In the genomic region with DNA sequence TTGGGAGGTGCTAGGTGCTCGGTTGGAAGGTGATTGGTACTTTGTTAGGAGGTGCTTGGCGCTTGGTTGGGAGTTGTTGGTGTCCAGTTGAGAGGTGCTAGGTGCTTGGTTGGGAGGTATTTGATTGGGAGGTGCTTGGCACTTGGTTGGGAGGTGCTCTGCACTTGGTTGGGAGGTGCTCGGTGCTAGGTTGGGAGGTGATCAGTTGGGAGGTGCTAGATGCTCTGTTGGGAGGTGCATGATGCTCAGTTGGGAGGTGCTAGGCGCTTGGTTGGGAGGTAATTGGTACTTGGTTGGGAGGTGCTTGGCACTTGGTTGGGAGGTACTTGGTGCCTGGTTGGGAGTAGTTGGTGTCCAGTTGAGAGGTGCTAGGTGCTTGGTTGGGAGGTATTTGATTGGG, we compare ENCODE assay signal across 16 cellular contexts. TPM values are rescaled to one million over a fixed set of nuclear protein-coding genes. Genes with fewer than 3 reads are reported as not detected.
DNase-seq lines count a peak whose midpoint lies in the region; ATAC-seq and TF ChIP-seq lines count a peak whose summit lies in the region.
"Had no signal": no experiment of that assay in that cellular context is flagged by ENCODE, and none has a peak within 500 bp of the region (broad histone marks: within the 10 kb centered on the region; RNA-seq: fewer than 3 reads in every experiment).

No MANE protein-coding gene starts in this region.

- BruUV-seq in IMR-90 (replicated peaks; lab: Mats Ljungman, UMichigan) = no TSS peak

- H3K4me2 ChIP-seq in IMR-90 (ENCODE audit: low read depth, low read length) = no peak overlapping the region
- H3K4me2 ChIP-seq in smooth muscle cell = no peak overlapping the region

- no peak for TF ChIP-seq CTCF in AG04450 (IDR thresholded peaks at IDR 0.05; ENCODE audit: low read depth, low read length)
- no peak for TF ChIP-seq CTCF in IMR-90 (conservative IDR thresholded peaks at IDR 0.05; ENCODE audit: low read depth, low read length)
- TF ChIP-seq CTCF in esophagus squamous epithelium (IDR thresholded peaks at IDR 0.05) = no peak
- no peak for TF ChIP-seq CTCF in smooth muscle cell (IDR thresholded peaks at IDR 0.05; ENCODE audit: borderline replicate concordance, insufficient read depth, poor library complexity, severe bottlenecking)
- no peak for TF ChIP-seq CTCF in mucosa of descending colon (IDR thresholded peaks at IDR 0.05)

- H3K4me3 ChIP-seq in AG04450 (ENCODE audit: low read depth, low read length) (no peak overlapping the region), IMR-90 (ENCODE audit: insufficient read depth, low read depth, low read length) (no peak overlapping the region), esophagus squamous epithelium (no peak overlapping the region), smooth muscle cell (no peak overlapping the region), mucosa of descending colon (no peak overlapping the region)
- H3K4me3 ChIP-seq: psoas muscle had no signal

- peaks cover 22 to 46% of the 10 kb centered on the region in 2 experiments for H3K79me1 ChIP-seq in IMR-90 (ENCODE audit: low read depth in 1 of 2, low read length in 2 of 2)

- H3K9me1 ChIP-seq in IMR-90 (ENCODE audit: insufficient read depth, low read length) = peaks cover 32% of the 10 kb centered on the region

- H3K9ac ChIP-seq in IMR-90 (ENCODE audit: low read depth, low read length) (no peak overlapping the region), smooth muscle cell (ENCODE audit: low read depth) (no peak overlapping the region)

- TF ChIP-seq POLR2A in IMR-90 (IDR thresholded peaks at IDR 0.05; ENCODE audit: low read depth, low read length) (no peak), esophagus squamous epithelium (IDR thresholded peaks at IDR 0.05) (no peak)

- peak overlapping the region; percentile 90 for H2BK20ac ChIP-seq in IMR-90 (ENCODE audit: low read depth, low read length)

- H3K4me1 ChIP-seq in IMR-90 (ENCODE audit: control insufficient read depth, insufficient read depth, low read length) = peaks cover 18% of the 10 kb centered on the region
- H3K4me1 ChIP-seq in esophagus squamous epithelium = peaks cover 11 to 62% (median 22%) of the 10 kb centered on the region in 3 donors
- peaks cover 9% of the 10 kb centered on the region for H3K4me1 ChIP-seq in smooth muscle cell (ENCODE audit: low read depth)
- H3K4me1 ChIP-seq in mucosa of descending colon (ENCODE audit: low read depth) = peaks cover 14% of the 10 kb centered on the region

- no peak overlapping the region for H3K18ac ChIP-seq in IMR-90 (ENCODE audit: low read depth, low read length)

- H4K20me1 ChIP-seq in IMR-90 (ENCODE audit: insufficient read depth, low read length) (peaks cover 9% of the 10 kb centered on the region), smooth muscle cell (ENCODE audit: low read depth) (no peaks in the 10 kb centered on the region)

- 0 out of 2 replicates have a peak overlapping the region, but pooled peaks have one; percentile 25 for H3K23ac ChIP-seq in IMR-90 (ENCODE audit: low read depth, low read length)

- H3K9me3 ChIP-seq in AG04450 (ENCODE audit: control insufficient read depth, insufficient read depth, low read length) (no peaks in the 10 kb centered on the region; the same call in 1 of the 2 replicates), IMR-90 (ENCODE audit: control insufficient read depth, insufficient read depth, low read length) (no peaks in the 10 kb centered on the region), esophagus squamous epithelium (no peaks in the 10 kb centered on the region), smooth muscle cell (replicated peaks; ENCODE audit: low read depth) (no peaks in the 10 kb centered on the region), mucosa of descending colon (no peaks in the 10 kb centered on the region)
- H3K9me3 ChIP-seq: psoas muscle had no signal

- POLR2A ChIA-PET in AG04450 (lab: Yijun Ruan, JAX) = no interaction called here
- POLR2A ChIA-PET in IMR-90 (lab: Charles Lee; ENCODE audit: unreplicated experiment) = no interaction called here

- TF ChIP-seq RAD21 in IMR-90 (IDR thresholded peaks at IDR 0.05; ENCODE audit: low read length) = no peak

- dilution Hi-C loops in IMR-90 (cut with HindIII; ENCODE audit: low sequenced_read_pairs, unreplicated experiment) = no loop called here

- H2BK15ac ChIP-seq in IMR-90 (ENCODE audit: low read depth, low read length) = peak overlapping the region; percentile 48; the same call in 1 of the 3 replicates

- no peak overlapping the region for H2AK9ac ChIP-seq in IMR-90 (replicated peaks; ENCODE audit: low read depth, low read length, poor library complexity)

- H2BK5ac ChIP-seq in IMR-90 (ENCODE audit: low read depth, low read length, poor library complexity, severe bottlenecking) = no peak overlapping the region

- peak overlapping the region; percentile 97; the same call in 1 of the 2 replicates for H2AK5ac ChIP-seq in IMR-90 (ENCODE audit: low read depth, low read length)

- peak overlapping the region; percentile 11 for H3K27ac ChIP-seq in AG04450 (ENCODE audit: low read depth, low read length)
- no peak overlapping the region for H3K27ac ChIP-seq in IMR-90 (ENCODE audit: insufficient read depth, low read length)
- H3K27ac ChIP-seq in esophagus squamous epithelium = peak overlapping the region; percentile 54 to 89 (median 82)
- peak overlapping the region; percentile 85 for H3K27ac ChIP-seq in smooth muscle cell (ENCODE audit: low read depth)

- no peaks in the 10 kb centered on the region for H3K27me3 ChIP-seq in AG04450 (ENCODE audit: control insufficient read depth, insufficient read depth, low read length)
- H3K27me3 ChIP-seq in IMR-90 (ENCODE audit: control insufficient read depth, insufficient read depth, low read length) = no peaks in the 10 kb centered on the region
- no peaks in the 10 kb centered on the region for H3K27me3 ChIP-seq in esophagus squamous epithelium
- no peaks in the 10 kb centered on the region for H3K27me3 ChIP-seq in smooth muscle cell (ENCODE audit: low read depth)

- no peak overlapping the region for H3K56ac ChIP-seq in IMR-90 (ENCODE audit: extremely low read depth, insufficient read depth, low read length)

- 100% methylated on average over 2 of the region's 4 CpGs; no CpG with 5 or more reads in 1 of the 2 experiments for WGBS in IMR-90 (ENCODE audit: extremely low coverage in 2 of 2, insufficient read length in 1 of 2), 2 experiments
- 88 to 92% methylated on average over 4 of the region's 4 CpGs for WGBS in esophagus squamous epithelium, 2 donors
- 100% methylated on average over 4 of the region's 4 CpGs for WGBS in smooth muscle cell (ENCODE audit: low lambda C conversion rate)

- intact Hi-C loops in IMR-90 (cut with micrococcal nuclease) (no loop called here), esophagus squamous epithelium (cut with DNase I) (no loop called here), mucosa of descending colon (cut with DNase I, micrococcal nuclease) (no loop called here), head of caudate nucleus (cut with DNase I) (no loop called here)

- in situ Hi-C loops in IMR-90 (cut with MboI; ENCODE audit: low sequenced_read_pairs) = no loop called here

- no peak for DNase-seq in AG04450 (ENCODE audit: low read depth, low spot score)
- DNase-seq in IMR-90 = no peak
- no peak for DNase-seq in esophagus squamous epithelium (lab: John Stamatoyannopoulos, UW)
- DNase-seq in smooth muscle cell (lab: John Stamatoyannopoulos, UW; ENCODE audit: unreplicated experiment) = no peak
- DNase-seq in mucosa of descending colon = no peak
- DNase-seq in inferior parietal cortex (ENCODE audit: extremely low spot score) = no peak
- no peak for DNase-seq in head of caudate nucleus
- DNase-seq in NCI-H1436 (lab: John Stamatoyannopoulos, UW) = no peak
- DNase-seq: activated B cell treated with CpG ODN at 0.5 μM for 24 hours; activated naive CD8-positive, alpha-beta T cell treated with anti-CD3 and anti-CD28 coated beads, Interleukin-2, amount 50 U/mL, for 24 hours; COR-L47; naive thymus-derived CD8-positive, alpha-beta T cell; NCI-H1930; psoas muscle; stimulated activated CD4-positive, alpha-beta T cell treated with anti-CD3 and anti-CD28 coated beads, Interleukin-15, amount 100 ng/mL, for 24 hours; stimulated activated naive CD4-positive, alpha-beta T cell had no signal

- H3K36me3 ChIP-seq in IMR-90 (ENCODE audit: control insufficient read depth, insufficient read depth, low read length) (peaks cover 6% of the 10 kb centered on the region; the same call in 1 of the 2 replicates), esophagus squamous epithelium (peaks cover under 1 to 30% (median 1%) of the 10 kb centered on the region in 3 donors), smooth muscle cell (ENCODE audit: low read depth) (no peaks in the 10 kb centered on the region), mucosa of descending colon (ENCODE audit: low read depth) (no peaks in the 10 kb centered on the region)

- peaks cover 4% of the 10 kb centered on the region for H3K79me2 ChIP-seq in smooth muscle cell (ENCODE audit: low read depth)

- H4K91ac ChIP-seq in IMR-90 (ENCODE audit: insufficient read depth, low read depth, low read length) = peak overlapping the region; percentile 98; the same call in 1 of the 2 replicates

- no peak overlapping the region for H2AFZ ChIP-seq in IMR-90 (replicated peaks; ENCODE audit: low read length, poor library complexity)
- H2AFZ ChIP-seq in smooth muscle cell (ENCODE audit: low read depth) = no peak overlapping the region

- H4K8ac ChIP-seq in IMR-90 (ENCODE audit: low read depth in 2 of 2, low read length in 2 of 2) = peak overlapping the region in 1 of 2 experiments; percentile 87; a peak in 1 of 4 replicates

- peak overlapping the region; percentile 99 for H3K4ac ChIP-seq in IMR-90 (ENCODE audit: low read depth, low read length)

- CTCF ChIA-PET in AG04450 (lab: Charles Lee) = no interaction called here
- CTCF ChIA-PET in IMR-90 (lab: Yijun Ruan, JAX) = no interaction called here

- H2BK120ac ChIP-seq in IMR-90 (ENCODE audit: low read depth, low read length) = peak overlapping the region; percentile 99

- no peak overlapping the region for H4K5ac ChIP-seq in IMR-90 (ENCODE audit: low read depth, low read length)

- ATAC-seq in IMR-90 (ENCODE audit: low read depth) (no peak), mucosa of descending colon (no peak)
- ATAC-seq: activated naive CD8-positive, alpha-beta T cell treated with anti-CD3 and anti-CD28 coated beads, Interleukin-2, amount 50 U/mL, for 24 hours; naive thymus-derived CD8-positive, alpha-beta T cell had no signal

- H3F3A ChIP-seq in smooth muscle cell (ENCODE audit: low read depth) = peaks cover 14% of the 10 kb centered on the region

- peak overlapping the region; percentile 93 for H3K14ac ChIP-seq in IMR-90 (replicated peaks; ENCODE audit: low read depth, low read length)

TF ChIP-seq in IMR-90, 13 proteins besides CTCF, POLR2A, EP300 and RAD21 (continues in another document):
- TF ChIP-seq FOS (IDR thresholded peaks at IDR 0.05; ENCODE audit: low read depth, low read length) = no peak

RNA-seq across cellular contexts. Expression of a gene that starts 40.2 kb away (rescaled TPM):
- polyA plus RNA-seq in AG04450 (2011; rRNA removed) = 4.9 and 8.0 TPM in 2 replicates
- polyA minus RNA-seq in AG04450 (2011; rRNA and poly(A)+ RNA removed) = 11.1 and 15.4 TPM in 2 replicates
- total RNA-seq in IMR-90 (2012; rRNA removed) = 10.4 and 11.1 TPM in 2 replicates
- 15.0 and 19.0 TPM in 2 replicates for polyA plus RNA-seq in IMR-90 (2012; rRNA removed)
- polyA plus RNA-seq in IMR-90 (2012; cell fraction: cytosol; rRNA removed) = 12.0 and 21.8 TPM in 2 replicates
- polyA plus RNA-seq in IMR-90 (2012; cell fraction: nucleus; rRNA removed; ENCODE audit: low replicate concordance) = 13.9 and 32.5 TPM in 2 replicates
- 10 to 100 TPM; 13.7 to 24.0 (median 20.9) TPM for total RNA-seq in esophagus squamous epithelium
- 16.1 and 17.7 TPM in 2 replicates for total RNA-seq in smooth muscle cell
- polyA plus RNA-seq in smooth muscle cell = 26.5 and 26.6 TPM in 2 replicates
- 100 to 1,000 TPM in 2 of 3 donors, 10 to 100 TPM in 1; 83.7 to 113 (median 103) TPM for total RNA-seq in mucosa of descending colon
